ENCODE assay signal across 10 cellular contexts in the genomic region with DNA sequence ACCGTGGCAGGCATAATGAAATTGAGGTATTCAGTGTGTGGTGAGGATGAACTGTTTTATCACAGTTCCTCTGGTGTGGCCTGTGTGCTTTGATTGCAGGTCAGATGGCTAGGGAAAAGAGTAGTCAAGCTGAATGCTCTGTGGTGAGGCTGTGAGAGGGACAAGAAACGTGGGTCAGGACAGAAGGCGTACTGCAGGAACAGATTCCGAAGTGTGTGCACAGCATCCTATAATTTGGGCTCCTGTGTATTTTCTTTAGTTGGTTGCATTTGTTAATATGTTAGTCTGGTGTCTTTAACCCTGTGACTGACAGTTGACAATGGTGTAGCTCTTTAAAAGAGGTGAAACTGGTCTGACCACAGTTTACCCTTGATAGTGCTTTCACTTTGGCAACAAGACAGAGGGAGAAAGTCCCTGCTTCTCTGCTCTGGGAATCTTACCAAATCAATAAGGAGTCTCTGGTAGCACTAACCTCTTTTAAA.
DNase-seq lines count a peak whose midpoint lies in the region; ATAC-seq and TF ChIP-seq lines count a peak whose summit lies in the region.
"Had no signal": no experiment of that assay in that cellular context is flagged by ENCODE, and none has a peak within 500 bp of the region (broad histone marks: within the 10 kb centered on the region; RNA-seq: fewer than 3 reads in every experiment).

No MANE protein-coding gene starts in this region.

- DNase-seq in glutamatergic neuron (no peak), cardiac septum (ENCODE audit: low spot score) (no peak), chondrocyte (ENCODE audit: low spot score) (no peak), LoVo (ENCODE audit: low spot score) (no peak)
- DNase-seq in effector CD8-positive, alpha-beta T cell (lab: John Stamatoyannopoulos, UW), result no peak
- DNase-seq: H7, NCI-H146 had no signal

- H3K4me3 Mint-ChIP-seq in glutamatergic neuron (ENCODE audit: unreplicated experiment) (peak overlapping the region; percentile 72), chondrocyte (ENCODE audit: unreplicated experiment) (no peak overlapping the region)

- H3K9me3 Mint-ChIP-seq in glutamatergic neuron (ENCODE audit: unreplicated experiment) (no peaks in the 10 kb centered on the region), chondrocyte (ENCODE audit: low read depth) (no peaks in the 10 kb centered on the region)

- no peak for TF ChIP-seq CTCF in glutamatergic neuron (IDR thresholded peaks at IDR 0.05; ENCODE audit: partially characterized antibody, unreplicated experiment)
- no peak for TF ChIP-seq CTCF in chondrocyte (IDR thresholded peaks at IDR 0.05)

- ATAC-seq in GM18511 (IDR thresholded peaks at IDR 0.05; ENCODE audit: unreplicated experiment), result peak; percentile 90
- ATAC-seq in GM21390 (IDR thresholded peaks at IDR 0.05; ENCODE audit: unreplicated experiment), result peak; percentile 73
- ATAC-seq in HG03103 (IDR thresholded peaks at IDR 0.05; ENCODE audit: low read depth, unreplicated experiment), result peak; percentile 78

- H3K27ac Mint-ChIP-seq in glutamatergic neuron (ENCODE audit: unreplicated experiment), result no peak overlapping the region
- H3K27ac Mint-ChIP-seq in chondrocyte (ENCODE audit: unreplicated experiment), result no peak overlapping the region

- H3K36me3 Mint-ChIP-seq in glutamatergic neuron (ENCODE audit: unreplicated experiment), result no peaks in the 10 kb centered on the region
- no peaks in the 10 kb centered on the region for H3K36me3 Mint-ChIP-seq in chondrocyte (ENCODE audit: low read depth)

- intact Hi-C loops in cardiac septum (cut with DNase I), result no loop called here

- H3K4me1 Mint-ChIP-seq in glutamatergic neuron (ENCODE audit: low read depth, unreplicated experiment) (peaks cover 49% of the 10 kb centered on the region), chondrocyte (ENCODE audit: low read depth) (peaks cover 44% of the 10 kb centered on the region)

- H3K27me3 Mint-ChIP-seq in glutamatergic neuron (ENCODE audit: unreplicated experiment) (no peaks in the 10 kb centered on the region), chondrocyte (ENCODE audit: low read depth) (no peaks in the 10 kb centered on the region)
